Comparison of ENCODE assay signal across 13 cellular contexts in genomic region chr22:48979482-48979881, GRCh38.
DNase-seq lines count a peak whose midpoint lies in the region; ATAC-seq, FAIRE-seq and TF ChIP-seq lines count a peak whose summit lies in the region.
"Had no signal": no experiment of that assay in that cellular context is flagged by ENCODE, and none has a peak within 500 bp of the region (broad histone marks: within the 10 kb centered on the region; RNA-seq: fewer than 3 reads in every experiment).

No MANE protein-coding gene starts in this region.

- TF ChIP-seq EP300 in SK-N-SH (IDR thresholded peaks at IDR 0.05; ENCODE audit: borderline replicate concordance in 1 of 2, low read depth in 1 of 2, low read length in 1 of 2), result no peak

- H3F3A ChIP-seq in SK-N-SH (replicated peaks; ENCODE audit: insufficient read depth), result no peaks in the 10 kb centered on the region

- 12% methylated on average over 4 of the region's 4 CpGs for WGBS in SK-N-SH (ENCODE audit: low lambda C conversion rate)

- H3K4me1 ChIP-seq in SK-N-SH (ENCODE audit: control insufficient read depth in 1 of 2, insufficient read depth in 2 of 2, low read depth in 1 of 2, low read length in 1 of 2), result peaks cover 0 to 17% of the 10 kb centered on the region in 2 experiments; a peak in 1 of 4 replicates

- no peak overlapping the region for H3K4me2 ChIP-seq in SK-N-SH

- no peak for ATAC-seq in SK-N-SH treated with all-trans-retinoic acid at 6 μM for 48 hours
- no peak for ATAC-seq in HG03097 (IDR thresholded peaks at IDR 0.05; ENCODE audit: low FRiP score, unreplicated experiment)
- ATAC-seq in HG03045 (IDR thresholded peaks at IDR 0.05; ENCODE audit: unreplicated experiment), result no peak
- ATAC-seq: T-helper 17 cell had no signal

- no peak overlapping the region for H3K4me3 ChIP-seq in SK-N-SH (ENCODE audit: low read depth in 2 of 2, low read length in 1 of 2)

- POLR2A ChIA-PET in SK-N-SH (lab: Yijun Ruan, JAX), result no interaction called here

- no peaks in the 10 kb centered on the region; the same call in 1 of the 2 replicates for H3K27me3 ChIP-seq in SK-N-SH (ENCODE audit: insufficient read depth)

- FAIRE-seq in urothelium cell line (lab: Jason Lieb, UNC), result no peak

- CTCF ChIA-PET in SK-N-SH (lab: Yijun Ruan, JAX), result interaction anchor here (1.1 to 3.6 kb wide), 2 partner anchors 67 to 326 kb away, joined by 3 to 18 read pairs; no protein-coding TSS in a partner anchor

- H3K79me2 ChIP-seq in SK-N-SH (ENCODE audit: insufficient read depth), result no peaks in the 10 kb centered on the region

- no peaks in the 10 kb centered on the region for H3K36me3 ChIP-seq in SK-N-SH (replicated peaks in 1 of 2; ENCODE audit: control insufficient read depth in 1 of 2, insufficient read depth in 2 of 2, low read length in 1 of 2)

- DNase-seq in SK-N-SH (no peak), NCI-H128 (lab: John Stamatoyannopoulos, UW; ENCODE audit: unreplicated experiment) (peak; percentile 35), SK-N-DZ (ENCODE audit: low spot score) (peak; percentile 24), urothelium cell line (ENCODE audit: low spot score) (peak; percentile 52), HPDE6-E6E7 (ENCODE audit: extremely low spot score) (no peak)
- DNase-seq: activated CD4-positive, alpha-beta T cell treated with anti-CD3 and anti-CD28 coated beads, Interleukin-2, amount 50 U/mL, for 4 hours; kidney glomerular epithelial cell; NCI-H1417; retina; T-helper 17 cell had no signal

- no peak overlapping the region for H3K9ac ChIP-seq in SK-N-SH

- peak; percentile 34 for TF ChIP-seq RAD21 in SK-N-SH (IDR thresholded peaks at IDR 0.05; ENCODE audit: low read length)

- H4K20me1 ChIP-seq in SK-N-SH (ENCODE audit: insufficient read depth), result no peaks in the 10 kb centered on the region

- 0 out of 2 replicates have a peak, but pooled peaks have one; percentile 10 for TF ChIP-seq CTCF in SK-N-SH (IDR thresholded peaks at IDR 0.05)

- H3K27ac ChIP-seq in SK-N-SH (ENCODE audit: low read depth in 2 of 2, low read length in 1 of 2), result no peak overlapping the region

- no peaks in the 10 kb centered on the region for H3K9me3 ChIP-seq in SK-N-SH

- no peaks in the 10 kb centered on the region for H3K9me2 ChIP-seq in SK-N-SH

- H2AFZ ChIP-seq in SK-N-SH (ENCODE audit: low read depth), result no peak overlapping the region

TF ChIP-seq in SK-N-SH, 30 proteins besides CTCF, POLR2A, EP300 and RAD21:
- TF ChIP-seq SMC3 (IDR thresholded peaks at IDR 0.05; ENCODE audit: low read depth, low read length) (0 out of 2 replicates have a peak, but pooled peaks have one; percentile 14), FOXM1 (IDR thresholded peaks at IDR 0.05; ENCODE audit: low read depth) (no peak)

TF ChIP-seq in SK-N-SH treated with all-trans-retinoic acid at 6 μM for 48 hours, 23 proteins besides CTCF, POLR2A, EP300 and RAD21:
- no peak for TF ChIP-seq TOX (CRISPR knock-in tag; IDR thresholded peaks at IDR 0.05; ENCODE audit: borderline replicate concordance)
- TF ChIP-seq PATZ1 (CRISPR knock-in tag; IDR thresholded peaks at IDR 0.05; ENCODE audit: borderline replicate concordance), result no peak
- no peak for TF ChIP-seq CSDC2 (CRISPR knock-in tag; IDR thresholded peaks at IDR 0.05)
- TF ChIP-seq ESRRG (CRISPR knock-in tag; IDR thresholded peaks at IDR 0.05), result no peak
- TF ChIP-seq ZC3H10 (CRISPR knock-in tag; IDR thresholded peaks at IDR 0.05), result no peak
- TF ChIP-seq OSR1 (CRISPR knock-in tag; IDR thresholded peaks at IDR 0.05), result no peak
- TF ChIP-seq ZNF8 (CRISPR knock-in tag; IDR thresholded peaks at IDR 0.05), result no peak
- no peak for TF ChIP-seq ARNTL (CRISPR knock-in tag; IDR thresholded peaks at IDR 0.05; ENCODE audit: borderline replicate concordance, low read depth)
TF ChIP-seq in SK-N-SH treated with all-trans-retinoic acid at 6 μM for 48 hours: peak in this region for 0.

Comparison
In these comparisons a context has a peak if more than half of its experiments do, and no peak if none do; other contexts are left out.
1. DNase-seq: peak in NCI-H128 (single experiment), SK-N-DZ (single experiment) and urothelium cell line (single experiment); none in SK-N-SH (single experiment) and HPDE6-E6E7 (single experiment).